8 cellular contexts compared by ENCODE assay signal in the genomic region with DNA sequence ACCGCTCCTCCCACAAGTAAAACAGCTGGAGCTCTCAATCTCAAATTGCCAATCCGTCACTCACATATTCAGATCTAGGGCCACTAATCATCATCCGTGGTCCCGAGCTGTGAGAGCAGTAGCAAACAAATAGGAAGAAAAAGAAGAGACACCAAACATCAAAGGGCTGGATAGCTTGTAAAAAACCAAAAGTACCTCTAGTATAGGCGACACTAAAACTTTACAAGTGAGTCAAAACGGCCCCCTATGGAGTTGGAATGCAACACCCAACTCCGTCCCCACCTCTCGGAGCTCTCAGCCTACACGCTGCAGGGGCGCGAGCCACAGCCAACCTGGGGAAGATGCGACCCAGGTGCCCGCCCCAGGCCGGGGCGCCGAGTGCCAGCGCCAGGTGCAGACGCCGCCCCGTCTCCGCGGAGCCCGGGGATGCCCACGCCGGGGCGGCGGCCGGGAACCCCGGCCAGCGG. TPM values are rescaled to one million over a fixed set of nuclear protein-coding genes. Genes with fewer than 3 reads are reported as not detected.
DNase-seq lines count a peak whose midpoint lies in the region; ATAC-seq and TF ChIP-seq lines count a peak whose summit lies in the region.

No MANE protein-coding gene starts in this region.

- H3K9me3 ChIP-seq in right lobe of liver: no peaks in the 10 kb centered on the region

- ATAC-seq in GM19463 (IDR thresholded peaks at IDR 0.05; ENCODE audit: unreplicated experiment): peak; percentile 37
- peak; percentile 32 for ATAC-seq in HG03571 (IDR thresholded peaks at IDR 0.05; ENCODE audit: unreplicated experiment)
- peak; percentile 23 to 51 (median 42) for ATAC-seq in right lobe of liver

- no peaks in the 10 kb centered on the region for H3K36me3 ChIP-seq in right lobe of liver

- no peak for TF ChIP-seq CTCF in cardiac fibroblast (IDR thresholded peaks at IDR 0.05; ENCODE audit: low read depth, low read length)
- no peak for TF ChIP-seq CTCF in right lobe of liver (IDR thresholded peaks at IDR 0.05)

- H3K27ac ChIP-seq in right lobe of liver: peak overlapping the region; percentile 70 to 88 (median 73)

- intact Hi-C loops in right lobe of liver (cut with DNase I): no loop called here

- DNase-seq in DMS 273 (lab: John Stamatoyannopoulos, UW; ENCODE audit: unreplicated experiment) (peak; percentile 80), T-helper 2 cell (peak; percentile 22 to 61 (median 38)), cardiac fibroblast (ENCODE audit: low read depth in 2 of 2) (peak in 1 of 2 donors; percentile 42), right lobe of liver (peak; percentile 58 to 61 (median 59)), midbrain (lab: John Stamatoyannopoulos, UW) (no peak)
- peak; percentile 45 for DNase-seq in stimulated activated CD8-positive, alpha-beta memory T cell treated with anti-CD3 and anti-CD28 coated beads, Interleukin-12 subunit alpha, Interleukin-12 subunit beta, amount 100 ng/mL, for 4 hours (ENCODE audit: low read depth)

- 2% methylated on average over 8 of the region's 30 CpGs for WGBS in right lobe of liver (ENCODE audit: insufficient coverage, low coverage, low lambda C conversion rate, missing lambda C conversion rate)

- peaks cover 0 to 17% (median 10%) of the 10 kb centered on the region in 4 donors for H3K4me1 ChIP-seq in right lobe of liver

- H3K4me3 ChIP-seq in cardiac fibroblast (replicated peaks in 1 of 2; ENCODE audit: low read depth in 2 of 2, low read length in 2 of 2) (peak overlapping the region; percentile 68 to 77), right lobe of liver (peak overlapping the region; percentile 76 to 85 (median 78))

- no peaks in the 10 kb centered on the region for H3K27me3 ChIP-seq in right lobe of liver

- TF ChIP-seq POLR2A in right lobe of liver (IDR thresholded peaks at IDR 0.05): no peak

RNA-seq across cellular contexts. Expression of gene FAM3C, which starts 0.6 kb away (rescaled TPM):
- 10 to 100 TPM; 13.6 to 41.3 (median 31.8) TPM for total RNA-seq in right lobe of liver
